In genomic region chr22:21755855-21756284, GRCh38 we compare ENCODE assay signal across 11 cellular contexts. TPM values are rescaled to one million over a fixed set of nuclear protein-coding genes. Genes with fewer than 3 reads are reported as not detected.
A peak's percentile ranks its signal among the peaks of the same experiment; 100 is the strongest.
DNase-seq lines count a peak whose midpoint lies in the region; ATAC-seq and TF ChIP-seq lines count a peak whose summit lies in the region.
"Had no signal": no experiment of that assay in that cellular context is flagged by ENCODE, and none has a peak within 500 bp of the region (broad histone marks: within the 10 kb centered on the region; RNA-seq: fewer than 3 reads in every experiment).

No MANE protein-coding gene starts in this region.

- H3K27ac ChIP-seq in SJCRH30 (peak overlapping the region; percentile 47; the same call in 1 of the 2 replicates), psoas muscle (no peak overlapping the region)
- H3K27ac ChIP-seq: 22Rv1, heart right ventricle, Peyer's patch had no signal

- TF ChIP-seq CTCF in psoas muscle (IDR thresholded peaks at IDR 0.05) = no peak

- no peak overlapping the region for H3K4me3 ChIP-seq in SJCRH30
- H3K4me3 ChIP-seq in psoas muscle = no peak overlapping the region
- H3K4me3 ChIP-seq: heart right ventricle, Peyer's patch had no signal

- DNase-seq in NCI-H2227 treated with DMSO at 0.1 percent for 48 hours (lab: John Stamatoyannopoulos, UW) (peak; percentile 22), NCI-H2227 (lab: John Stamatoyannopoulos, UW; ENCODE audit: unreplicated experiment) (no peak), SJCRH30 (no peak), psoas muscle (no peak), NCI-H524 (lab: John Stamatoyannopoulos, UW) (no peak), iPS-NIHi7 (ENCODE audit: extremely low spot score) (no peak)
- no peak for DNase-seq in effector memory CD8-positive, alpha-beta T cell
- DNase-seq: heart right ventricle, Peyer's patch had no signal

- no peaks in the 10 kb centered on the region for H3K27me3 Mint-ChIP-seq in effector memory CD8-positive, alpha-beta T cell

- intact Hi-C loops in psoas muscle (cut with DNase I) = no loop called here

- H3K27me3 ChIP-seq in SJCRH30 = no peaks in the 10 kb centered on the region
- H3K27me3 ChIP-seq in psoas muscle (ENCODE audit: insufficient read depth in 3 of 3, low read length in 2 of 3) = no peaks in the 10 kb centered on the region
- H3K27me3 ChIP-seq: heart right ventricle, Peyer's patch had no signal

- no peak for ATAC-seq in effector memory CD8-positive, alpha-beta T cell (replicated peaks)
- peak in 3 of 4 donors; percentile 8 to 41 (median 26) for ATAC-seq in psoas muscle
- no peak for ATAC-seq in HG03095 (IDR thresholded peaks at IDR 0.05; ENCODE audit: unreplicated experiment)

- WGBS in psoas muscle, 3 donors = 58 to 65% (median 65%) methylated on average over 5 of the region's 5 CpGs

- H3K27ac Mint-ChIP-seq in effector memory CD8-positive, alpha-beta T cell = peak overlapping the region; percentile 10 to 20

- H3K36me3 ChIP-seq in SJCRH30 = 0 out of 2 replicates have a peak, but pooled peaks cover 4% of the 10 kb centered on the region
- peaks cover 0 to 28% of the 10 kb centered on the region in 2 donors for H3K36me3 ChIP-seq in psoas muscle (ENCODE audit: insufficient read depth in 1 of 2, low read depth in 1 of 2)

- H3K9me3 Mint-ChIP-seq in effector memory CD8-positive, alpha-beta T cell = no peaks in the 10 kb centered on the region

- peaks cover 18% of the 10 kb centered on the region for H3K4me1 ChIP-seq in SJCRH30
- H3K4me1 ChIP-seq in psoas muscle = peaks cover 8% of the 10 kb centered on the region

- H3K36me3 Mint-ChIP-seq in effector memory CD8-positive, alpha-beta T cell (ENCODE audit: insufficient read depth) = peaks cover 37% of the 10 kb centered on the region

- no peak overlapping the region for H3K4me3 Mint-ChIP-seq in effector memory CD8-positive, alpha-beta T cell

- no peaks in the 10 kb centered on the region for H3K9me3 ChIP-seq in SJCRH30 (replicated peaks)
- no peaks in the 10 kb centered on the region for H3K9me3 ChIP-seq in psoas muscle
- H3K9me3 ChIP-seq: heart right ventricle, Peyer's patch had no signal

- H3K4me1 Mint-ChIP-seq in effector memory CD8-positive, alpha-beta T cell (ENCODE audit: low read depth in 2 of 2) = peaks cover 36 to 41% of the 10 kb centered on the region in 2 donors

RNA-seq across cellular contexts. Expression of gene YPEL1, which starts 20.3 kb away (rescaled TPM):
- 3.2 and 4.0 TPM in 2 replicates for total RNA-seq in SJCRH30 (2014; rRNA removed; shearing (Covaris generic))
- 10 to 100 TPM in 2 of 4 donors, 1 to 10 TPM in 2; 2.9 to 21.9 (median 10.3) TPM for total RNA-seq in psoas muscle
- 1 to 10 TPM in 2 of 3 donors, under 1 TPM in 1; 0.72 to 4.6 (median 3.8) TPM for polyA plus RNA-seq in psoas muscle

Comparison
In these comparisons a context has a peak if more than half of its experiments do, and no peak if none do; other contexts are left out.
1. ATAC-seq: peak in psoas muscle (3 of 4); none in effector memory CD8-positive, alpha-beta T cell (single experiment) and HG03095 (single experiment).